34 cellular contexts compared by ENCODE assay signal in the genomic region with DNA sequence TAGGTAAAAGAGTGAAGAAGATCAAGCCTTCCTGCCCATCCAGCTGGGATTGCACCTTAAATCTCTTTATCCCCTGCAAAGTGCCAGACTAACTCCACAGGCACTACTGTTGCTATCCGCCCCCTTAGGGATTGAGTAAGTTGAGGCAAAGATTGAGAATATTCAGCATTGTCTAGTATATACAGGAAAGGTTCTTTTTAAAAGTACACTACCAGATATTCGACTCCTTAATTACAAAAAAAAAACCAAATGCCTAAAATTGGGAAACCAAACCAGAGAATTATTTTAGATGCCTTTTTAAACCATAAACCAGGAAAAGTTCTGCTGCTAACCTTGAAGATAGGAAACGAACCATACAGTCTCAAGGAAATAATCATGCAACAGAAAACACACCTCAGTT. TPM values are rescaled to one million over a fixed set of nuclear protein-coding genes. Genes with fewer than 3 reads are reported as not detected.
"Had no signal": no experiment of that assay in that cellular context is flagged by ENCODE, and none has a peak within 500 bp of the region (broad histone marks: within the 10 kb centered on the region; RNA-seq: fewer than 3 reads in every experiment).

No MANE protein-coding gene starts in this region.

- ATAC-seq: activated CD4-positive, CD25-positive, alpha-beta regulatory T cell treated with anti-CD3 and anti-CD28 coated beads, Interleukin-2, amount 50 U/mL, for 24 hours; activated CD8-positive, alpha-beta T cell treated with anti-CD3 and anti-CD28 coated beads for 36 hours; activated naive CD4-positive, alpha-beta T cell treated with anti-CD3 and anti-CD28 coated beads, Interleukin-2, amount 50 U/mL, for 72 hours; activated T-cell treated with anti-CD3 and anti-CD28 coated beads, Interleukin-2, amount 50 U/mL, for 72 hours; body of pancreas; effector memory CD8-positive, alpha-beta T cell; foreskin keratinocyte; gastrocnemius medialis; T-cell had no signal

- DNase-seq: activated B cell treated with CpG ODN at 0.5 μM for 24 hours; activated CD4-positive, alpha-beta T cell treated with anti-CD3 and anti-CD28 coated beads for 48 hours; activated CD4-positive, alpha-beta T cell treated with anti-CD3 and anti-CD28 coated beads, Interleukin-2, amount 50 U/mL, for 1 hour; activated CD4-positive, alpha-beta T cell treated with anti-CD3 and anti-CD28 coated beads, Interleukin-2, amount 50 U/mL, for 48 hours; activated CD8-positive, alpha-beta memory T cell treated with anti-CD3 and anti-CD28 coated beads for 24 hours; activated CD8-positive, alpha-beta T cell treated with anti-CD3 and anti-CD28 coated beads for 36 hours; activated gamma-delta T cell; activated naive CD4-positive, alpha-beta T cell; activated naive CD4-positive, alpha-beta T cell treated with anti-CD3 and anti-CD28 coated beads, Interleukin-2, amount 10 ng/mL, durations not matched to agents 7 days and 5 days; activated T-cell treated with anti-CD3 and anti-CD28 coated beads, Interleukin-2, amount 50 U/mL, for 1 hour; activated T-cell treated with anti-CD3 and anti-CD28 coated beads, Interleukin-2, amount 50 U/mL, for 72 hours; adrenal gland; amygdala; aorta; body of pancreas; caudate nucleus; cortex of kidney; dermis blood vessel endothelial cell; effector CD4-positive, alpha-beta T cell; effector memory CD8-positive, alpha-beta T cell; erythroblast; foreskin keratinocyte; gastrocnemius medialis; glutamatergic neuron; SW 1271; T-cell; T1000; WERI-Rb-1 had no signal

- H3K27me3 Mint-ChIP-seq: activated B cell treated with CpG ODN at 0.5 μM for 24 hours; activated CD8-positive, alpha-beta T cell treated with anti-CD3 and anti-CD28 coated beads for 36 hours; activated naive CD4-positive, alpha-beta T cell treated with anti-CD3 and anti-CD28 coated beads, Interleukin-2, amount 10 ng/mL, durations not matched to agents 7 days and 5 days; effector memory CD8-positive, alpha-beta T cell; T-cell had no signal

- H3K4me3 Mint-ChIP-seq: activated B cell treated with CpG ODN at 0.5 μM for 24 hours; activated CD8-positive, alpha-beta T cell treated with anti-CD3 and anti-CD28 coated beads for 36 hours; activated naive CD4-positive, alpha-beta T cell treated with anti-CD3 and anti-CD28 coated beads, Interleukin-2, amount 10 ng/mL, durations not matched to agents 7 days and 5 days; activated T-cell treated with anti-CD3 and anti-CD28 coated beads, Interleukin-2, amount 50 U/mL, for 72 hours; effector memory CD8-positive, alpha-beta T cell; T-cell; T-helper 1 cell treated with Interleukin-12 subunit alpha and Interleukin-12 subunit beta and Interleukin-4 antibody, amounts not matched to agents 30 μg/mL and 1 μg/mL, for 36 hours; T-helper 2 cell treated with Interferon-gamma antibody and Interleukin-4, amounts not matched to agents 5 μg/mL and 100 μg/mL, for 36 hours had no signal

- H3K9me3 Mint-ChIP-seq: activated B cell treated with CpG ODN at 0.5 μM for 24 hours; activated CD8-positive, alpha-beta T cell treated with anti-CD3 and anti-CD28 coated beads for 36 hours; activated naive CD4-positive, alpha-beta T cell treated with anti-CD3 and anti-CD28 coated beads, Interleukin-2, amount 10 ng/mL, durations not matched to agents 7 days and 5 days; activated naive CD4-positive, alpha-beta T cell treated with anti-CD3 and anti-CD28 coated beads, Interleukin-2, amount 50 U/mL, for 72 hours; activated T-cell treated with anti-CD3 and anti-CD28 coated beads, Interleukin-2, amount 50 U/mL, for 72 hours; effector memory CD8-positive, alpha-beta T cell; T-cell; T-helper 1 cell treated with Interleukin-12 subunit alpha and Interleukin-12 subunit beta and Interleukin-4 antibody, amounts not matched to agents 30 μg/mL and 1 μg/mL, for 36 hours; T-helper 2 cell treated with Interferon-gamma antibody and Interleukin-4, amounts not matched to agents 5 μg/mL and 100 μg/mL, for 36 hours had no signal

- H3K4me1 ChIP-seq: esophagus muscularis mucosa, foreskin keratinocyte, gastrocnemius medialis had no signal

- H3K4me1 Mint-ChIP-seq: activated naive CD4-positive, alpha-beta T cell treated with anti-CD3 and anti-CD28 coated beads, Interleukin-2, amount 10 ng/mL, durations not matched to agents 7 days and 5 days had no signal

- H3K4me3 ChIP-seq: adrenal gland, body of pancreas, esophagus muscularis mucosa, gastrocnemius medialis had no signal

- H3K27ac ChIP-seq: adrenal gland, body of pancreas, esophagus muscularis mucosa, foreskin keratinocyte, gastrocnemius medialis, WERI-Rb-1 had no signal

- H3K9me3 ChIP-seq: adrenal gland, body of pancreas, esophagus muscularis mucosa, gastrocnemius medialis had no signal

- H3K27ac Mint-ChIP-seq: activated B cell treated with CpG ODN at 0.5 μM for 24 hours; activated CD8-positive, alpha-beta T cell treated with anti-CD3 and anti-CD28 coated beads for 36 hours; activated naive CD4-positive, alpha-beta T cell treated with anti-CD3 and anti-CD28 coated beads, Interleukin-2, amount 10 ng/mL, durations not matched to agents 7 days and 5 days; activated T-cell treated with anti-CD3 and anti-CD28 coated beads, Interleukin-2, amount 50 U/mL, for 72 hours; effector memory CD8-positive, alpha-beta T cell; T-helper 1 cell treated with Interleukin-12 subunit alpha and Interleukin-12 subunit beta and Interleukin-4 antibody, amounts not matched to agents 30 μg/mL and 1 μg/mL, for 36 hours; T-helper 2 cell treated with Interferon-gamma antibody and Interleukin-4, amounts not matched to agents 5 μg/mL and 100 μg/mL, for 36 hours had no signal

- H3K27me3 ChIP-seq: adrenal gland, body of pancreas, esophagus muscularis mucosa, foreskin keratinocyte, gastrocnemius medialis had no signal

- H3K36me3 Mint-ChIP-seq: activated naive CD4-positive, alpha-beta T cell treated with anti-CD3 and anti-CD28 coated beads, Interleukin-2, amount 50 U/mL, for 72 hours had no signal

RNA-seq across cellular contexts. Expression of a gene that starts 11.5 kb away (rescaled TPM):
- total RNA-seq: activated B cell treated with CpG ODN at 0.5 μM for 24 hours; activated CD8-positive, alpha-beta T cell treated with anti-CD3 and anti-CD28 coated beads for 36 hours; activated naive CD4-positive, alpha-beta T cell treated with anti-CD3 and anti-CD28 coated beads, Interleukin-2, amount 50 U/mL, for 72 hours; activated T-cell treated with anti-CD3 and anti-CD28 coated beads, Interleukin-2, amount 50 U/mL, for 72 hours; body of pancreas; chondrocyte; dermis blood vessel endothelial cell; foreskin keratinocyte had no signal
- polyA plus RNA-seq: foreskin keratinocyte had no signal
